ENCODE assay signal across 8 cellular contexts in genomic region chr22:20495861-20496681, GRCh38. TPM values are rescaled to one million over a fixed set of nuclear protein-coding genes. Genes with fewer than 3 reads are reported as not detected.
DNase-seq lines count a peak whose midpoint lies in the region; ATAC-seq and TF ChIP-seq lines count a peak whose summit lies in the region.

No MANE protein-coding gene starts in this region.

- H3K27me3 Mint-ChIP-seq in activated naive CD8-positive, alpha-beta T cell treated with anti-CD3 and anti-CD28 coated beads for 36 hours: no peaks in the 10 kb centered on the region
- H3K27me3 Mint-ChIP-seq in osteocyte (ENCODE audit: unreplicated experiment): no peaks in the 10 kb centered on the region

- no peaks in the 10 kb centered on the region for H3K9me3 ChIP-seq in thoracic aorta

- DNase-seq in GM10248 (ENCODE audit: extremely low spot score) (peak; percentile 98), HEK293T (ENCODE audit: extremely low spot score) (peak; percentile 98), NAMALWA (ENCODE audit: low spot score) (peak; percentile 95), SKM-1 (lab: John Stamatoyannopoulos, UW; ENCODE audit: unreplicated experiment) (peak; percentile 97), head of caudate nucleus (peak; percentile 64 to 98 (median 94)), osteocyte (ENCODE audit: extremely low spot score, unreplicated experiment) (peak; percentile 97), thoracic aorta (ENCODE audit: low spot score) (peak; percentile 60)
- peak; percentile 98 for DNase-seq in activated naive CD8-positive, alpha-beta T cell treated with anti-CD3 and anti-CD28 coated beads for 36 hours

- H3K4me3 Mint-ChIP-seq in activated naive CD8-positive, alpha-beta T cell treated with anti-CD3 and anti-CD28 coated beads for 36 hours: peak overlapping the region; percentile 91
- peak overlapping the region; percentile 87 for H3K4me3 Mint-ChIP-seq in osteocyte (ENCODE audit: unreplicated experiment)

- CTCF ChIA-PET in GM10248 (lab: Yijun Ruan, JAX) (no interaction called here), HEK293T (lab: Yijun Ruan, JAX) (no interaction called here)

- peak overlapping the region; percentile 62 for H3K27ac Mint-ChIP-seq in activated naive CD8-positive, alpha-beta T cell treated with anti-CD3 and anti-CD28 coated beads for 36 hours
- peak overlapping the region; percentile 95 for H3K27ac Mint-ChIP-seq in osteocyte (ENCODE audit: unreplicated experiment)

- H3K36me3 ChIP-seq in thoracic aorta: no peaks in the 10 kb centered on the region

- no peaks in the 10 kb centered on the region for H3K9me3 Mint-ChIP-seq in activated naive CD8-positive, alpha-beta T cell treated with anti-CD3 and anti-CD28 coated beads for 36 hours
- no peaks in the 10 kb centered on the region for H3K9me3 Mint-ChIP-seq in osteocyte (ENCODE audit: unreplicated experiment)

- H3K4me1 Mint-ChIP-seq in activated naive CD8-positive, alpha-beta T cell treated with anti-CD3 and anti-CD28 coated beads for 36 hours: peaks cover 30% of the 10 kb centered on the region
- H3K4me1 Mint-ChIP-seq in osteocyte (ENCODE audit: unreplicated experiment): peaks cover 30% of the 10 kb centered on the region

- intact Hi-C loops in head of caudate nucleus (cut with DNase I): loop anchor here (2.0 to 10.0 kb wide), 3 partner anchors 77 to 419 kb away; partner anchors contain the start of genes CRKL and ZNF74

- H3K36me3 Mint-ChIP-seq in activated naive CD8-positive, alpha-beta T cell treated with anti-CD3 and anti-CD28 coated beads for 36 hours: peaks cover 2% of the 10 kb centered on the region
- H3K36me3 Mint-ChIP-seq in osteocyte (ENCODE audit: unreplicated experiment): peaks cover 6% of the 10 kb centered on the region

- peak overlapping the region; percentile 93 for H3K4me3 ChIP-seq in thoracic aorta

- peak overlapping the region; percentile 94 to 96 for H3K27ac ChIP-seq in thoracic aorta

- POLR2A ChIA-PET in GM10248 (lab: Yijun Ruan, JAX): interaction anchor here (0.6 kb wide), 2 partner anchors 28 to 36 kb away, joined by 4 read pairs; no protein-coding TSS in a partner anchor
- POLR2A ChIA-PET in HEK293T (lab: Yijun Ruan, JAX): interaction anchor here (1.1 kb wide), 1 partner anchor 13 kb away, joined by 5 read pairs; no protein-coding TSS in a partner anchor

- H3K27me3 ChIP-seq in thoracic aorta (replicated peaks; ENCODE audit: insufficient read depth): no peaks in the 10 kb centered on the region

- TF ChIP-seq CTCF in GM10248 (IDR thresholded peaks at IDR 0.05; ENCODE audit: control extremely low read depth, extremely low read depth, low read depth, missing control alignments): peak; percentile 95
- peak; percentile 89 for TF ChIP-seq CTCF in osteocyte (IDR thresholded peaks at IDR 0.05)
- TF ChIP-seq CTCF in thoracic aorta (IDR thresholded peaks at IDR 0.05): peak; percentile 82

- peaks cover 11 to 25% of the 10 kb centered on the region in 2 donors for H3K4me1 ChIP-seq in thoracic aorta (ENCODE audit: control insufficient read depth in 1 of 2, low read depth in 2 of 2)

- ATAC-seq in thoracic aorta (ENCODE audit: insufficient number of reproducible peaks, low FRiP score, low read depth): peak; percentile 77

TF ChIP-seq in HEK293T, 16 proteins besides CTCF, POLR2A, EP300 and RAD21:
- no peak for TF ChIP-seq NFRKB (IDR thresholded peaks at IDR 0.05)
- peak; percentile 96 for TF ChIP-seq L3MBTL2 (conservative IDR thresholded peaks at IDR 0.05)

RNA-seq across cellular contexts. Expression of gene KLHL22, which starts 0.5 kb away (rescaled TPM):
- total RNA-seq in activated naive CD8-positive, alpha-beta T cell treated with anti-CD3 and anti-CD28 coated beads for 36 hours: 10 to 100 TPM; 11.2 to 12.3 TPM
- total RNA-seq in osteocyte (44.7 and 46.3 TPM in 2 replicates), thoracic aorta (10 to 100 TPM; 24.0 to 41.1 TPM)

RNA-seq across cellular contexts. Expression of gene MED15, which starts 11.3 kb away (rescaled TPM):
- 10 to 100 TPM; 91.1 to 91.8 TPM for total RNA-seq in activated naive CD8-positive, alpha-beta T cell treated with anti-CD3 and anti-CD28 coated beads for 36 hours
- total RNA-seq in osteocyte: 104 TPM in 2 replicates
- 10 to 100 TPM; 78.9 to 98.6 TPM for total RNA-seq in thoracic aorta

RNA-seq across cellular contexts. Expression of gene SCARF2, which starts 58.4 kb away (rescaled TPM):
- total RNA-seq in activated naive CD8-positive, alpha-beta T cell treated with anti-CD3 and anti-CD28 coated beads for 36 hours: under 1 TPM; 0.14 to 0.16 TPM
- total RNA-seq in osteocyte: 48.4 and 50.8 TPM in 2 replicates
- total RNA-seq in thoracic aorta: 100 to 1,000 TPM in 1 of 2 donors, 10 to 100 TPM in 1; 49.4 to 108 TPM

Comparison
In these comparisons a context has a peak if more than half of its experiments do, and no peak if none do; other contexts are left out.
1. Peak in every context shown above with its lines: DNase-seq, ATAC-seq, H3K4me3 ChIP-seq and H3K27ac ChIP-seq.
2. RNA of gene SCARF2, which starts 58.4 kb away (total RNA-seq): 49.4 to 108 TPM in thoracic aorta and 48.4 to 50.8 TPM in osteocyte; 0.14 to 0.16 TPM in activated naive CD8-positive, alpha-beta T cell treated with anti-CD3 and anti-CD28 coated beads for 36 hours; every median in the first group is over 10 times any median in the second.